ENCODE assay signal across 8 cellular contexts in genomic region chr22:20268350-20269012, GRCh38. TPM values are rescaled to one million over a fixed set of nuclear protein-coding genes. Genes with fewer than 3 reads are reported as not detected.
DNase-seq lines count a peak whose midpoint lies in the region; ATAC-seq lines count a peak whose summit lies in the region.

No MANE protein-coding gene starts in this region.

- H3K36me3 Mint-ChIP-seq in stimulated activated naive B cell treated with anti-CD40 and anti-IgM and Interleukin-4, amounts not matched to agents 10 μg/mL and 1 μg/mL and 100 μg/mL, for 72 hours: no peaks in the 10 kb centered on the region

- no peak overlapping the region for H2BK120ac ChIP-seq in mesenchymal stem cell (ENCODE audit: low read depth, low read length)

- no peak overlapping the region for H3K14ac ChIP-seq in mesenchymal stem cell (ENCODE audit: low read length in 2 of 2)

- peaks cover 24 to 34% of the 10 kb centered on the region in 2 donors for H3K27me3 Mint-ChIP-seq in stimulated activated naive B cell treated with anti-CD40 and anti-IgM and Interleukin-4, amounts not matched to agents 10 μg/mL and 1 μg/mL and 100 μg/mL, for 72 hours

- no peaks in the 10 kb centered on the region for H3K9me3 Mint-ChIP-seq in stimulated activated naive B cell treated with anti-CD40 and anti-IgM and Interleukin-4, amounts not matched to agents 10 μg/mL and 1 μg/mL and 100 μg/mL, for 72 hours

- H3K4me1 Mint-ChIP-seq in stimulated activated naive B cell treated with anti-CD40 and anti-IgM and Interleukin-4, amounts not matched to agents 10 μg/mL and 1 μg/mL and 100 μg/mL, for 72 hours: peaks cover 4 to 8% of the 10 kb centered on the region in 2 donors

- H3K4me2 ChIP-seq in mesenchymal stem cell (ENCODE audit: low read length, poor library complexity, severe bottlenecking): peak overlapping the region; percentile 53

- WGBS in ectodermal cell, 2 experiments: 21% methylated on average over 43 of the region's 43 CpGs
- 27% methylated on average over 32 of the region's 43 CpGs for WGBS in mesenchymal stem cell

- peak; percentile 82 to 87 for ATAC-seq in stimulated activated naive B cell treated with anti-CD40 and anti-IgM and Interleukin-4, amounts not matched to agents 10 μg/mL and 1 μg/mL and 100 μg/mL, for 72 hours (replicated peaks)
- ATAC-seq in HG02884 (IDR thresholded peaks at IDR 0.05; ENCODE audit: unreplicated experiment): no peak

- H4K91ac ChIP-seq in mesenchymal stem cell (ENCODE audit: low read length): no peak overlapping the region

- no peak overlapping the region for H3K23ac ChIP-seq in mesenchymal stem cell (ENCODE audit: low read length in 2 of 2)

- H3K9me3 ChIP-seq in ectodermal cell (ENCODE audit: control insufficient read depth, low read length) (no peaks in the 10 kb centered on the region), mesenchymal stem cell (ENCODE audit: control insufficient read depth, low read length) (no peaks in the 10 kb centered on the region)

- DNase-seq in NCI-H748 (lab: John Stamatoyannopoulos, UW; ENCODE audit: unreplicated experiment) (peak; percentile 54), NCI-H748 treated with DMSO at 0.1 percent for 48 hours (lab: John Stamatoyannopoulos, UW) (no peak), NCI-H1048 (lab: John Stamatoyannopoulos, UW) (peak; percentile 3), mesenchymal stem cell (peak; percentile 43)
- DNase-seq in activated CD4-positive, alpha-beta T cell treated with anti-CD3 and anti-CD28 coated beads, Interleukin-2, amount 50 U/mL, for 1 hour: peak; percentile 57
- peak; percentile 31 for DNase-seq in stimulated activated naive B cell treated with anti-CD40 and anti-IgM and Interleukin-4, amounts not matched to agents 10 μg/mL and 1 μg/mL and 100 μg/mL, for 72 hours

- no peak overlapping the region for H4K8ac ChIP-seq in mesenchymal stem cell (ENCODE audit: low read length)

- no peaks in the 10 kb centered on the region for H3K79me1 ChIP-seq in mesenchymal stem cell (replicated peaks; ENCODE audit: low read length, poor library complexity, severe bottlenecking)

- H3K4me3 ChIP-seq in ectodermal cell (ENCODE audit: insufficient read depth, low read depth, low read length) (peak overlapping the region; percentile 46), mesenchymal stem cell (ENCODE audit: insufficient read depth in 1 of 2, low read depth in 1 of 2, low read length in 2 of 2) (peak overlapping the region in 1 of 2 experiments; percentile 50)

- H3K27me3 ChIP-seq in ectodermal cell (ENCODE audit: control insufficient read depth, insufficient read depth, low read length, poor library complexity, severe bottlenecking) (no peaks in the 10 kb centered on the region), mesenchymal stem cell (ENCODE audit: control insufficient read depth in 1 of 2, insufficient read depth in 1 of 2, low read length in 2 of 2) (peaks cover 0 to 24% of the 10 kb centered on the region in 2 experiments)

- H3K27ac ChIP-seq in ectodermal cell (ENCODE audit: insufficient read depth, low read depth, low read length, poor library complexity, severe bottlenecking): peak overlapping the region; percentile 50
- H3K27ac ChIP-seq in mesenchymal stem cell (ENCODE audit: low read length, poor library complexity, severe bottlenecking): no peak overlapping the region

- H2AFZ ChIP-seq in mesenchymal stem cell (ENCODE audit: low read depth, low read length): no peak overlapping the region

- no peak overlapping the region for H3K9ac ChIP-seq in mesenchymal stem cell (ENCODE audit: low read length)

- H2BK15ac ChIP-seq in mesenchymal stem cell (ENCODE audit: low read depth, poor library complexity, severe bottlenecking): no peak overlapping the region

- H3K36me3 ChIP-seq in ectodermal cell (ENCODE audit: control insufficient read depth, insufficient read depth, low read length) (no peaks in the 10 kb centered on the region), mesenchymal stem cell (ENCODE audit: control insufficient read depth in 1 of 2, insufficient read depth in 2 of 2, low read depth in 1 of 2, low read length in 2 of 2) (no peaks in the 10 kb centered on the region)

- H2AK5ac ChIP-seq in mesenchymal stem cell (ENCODE audit: low read length, severe bottlenecking): no peak overlapping the region

- H3K18ac ChIP-seq in mesenchymal stem cell (ENCODE audit: low read depth in 1 of 2, low read length in 2 of 2): no peak overlapping the region

- H3K4me1 ChIP-seq in ectodermal cell (ENCODE audit: control insufficient read depth, insufficient read depth, low read length) (peaks cover 19% of the 10 kb centered on the region), mesenchymal stem cell (ENCODE audit: control insufficient read depth, insufficient read depth, low read depth, low read length) (peaks cover 29% of the 10 kb centered on the region)

- no peak overlapping the region for H2BK5ac ChIP-seq in mesenchymal stem cell (ENCODE audit: low read depth, low read length, poor library complexity, severe bottlenecking)

- H3K27ac Mint-ChIP-seq in stimulated activated naive B cell treated with anti-CD40 and anti-IgM and Interleukin-4, amounts not matched to agents 10 μg/mL and 1 μg/mL and 100 μg/mL, for 72 hours: peak overlapping the region; percentile 81

- H3K4me3 Mint-ChIP-seq in stimulated activated naive B cell treated with anti-CD40 and anti-IgM and Interleukin-4, amounts not matched to agents 10 μg/mL and 1 μg/mL and 100 μg/mL, for 72 hours: peak overlapping the region; percentile 76 to 78

- no peak overlapping the region for H2BK12ac ChIP-seq in mesenchymal stem cell (ENCODE audit: low read length in 2 of 2)

- no peak overlapping the region for H3K4ac ChIP-seq in mesenchymal stem cell (ENCODE audit: low read depth in 1 of 2, low read length in 2 of 2)

RNA-seq across cellular contexts. Expression of gene RTN4R, which starts 0.4 kb away (rescaled TPM):
- 27.5 TPM for polyA plus RNA-seq in ectodermal cell (2013, experiment 1 of 4)
- polyA plus RNA-seq in ectodermal cell (2013, experiment 2 of 4): 25.9 TPM
- 23.4 TPM for polyA plus RNA-seq in ectodermal cell (2013, experiment 3 of 4)
- polyA plus RNA-seq in ectodermal cell (2013, experiment 4 of 4): 22.3 TPM
- polyA plus RNA-seq in mesenchymal stem cell (2013, experiment 1 of 2): 0.79 TPM
- 0.93 TPM for polyA plus RNA-seq in mesenchymal stem cell (2013, experiment 2 of 2)

RNA-seq across cellular contexts. Expression of gene DGCR6L, which starts 51.4 kb away (rescaled TPM):
- 50.2 TPM for polyA plus RNA-seq in ectodermal cell (2013, experiment 1 of 4)
- 38.1 TPM for polyA plus RNA-seq in ectodermal cell (2013, experiment 2 of 4)
- polyA plus RNA-seq in ectodermal cell (2013, experiment 3 of 4): 47.2 TPM
- 46.1 TPM for polyA plus RNA-seq in ectodermal cell (2013, experiment 4 of 4)
- polyA plus RNA-seq in mesenchymal stem cell (2013, experiment 1 of 2): 24.5 TPM
- polyA plus RNA-seq in mesenchymal stem cell (2013, experiment 2 of 2): 24.9 TPM
